In the genomic region with DNA sequence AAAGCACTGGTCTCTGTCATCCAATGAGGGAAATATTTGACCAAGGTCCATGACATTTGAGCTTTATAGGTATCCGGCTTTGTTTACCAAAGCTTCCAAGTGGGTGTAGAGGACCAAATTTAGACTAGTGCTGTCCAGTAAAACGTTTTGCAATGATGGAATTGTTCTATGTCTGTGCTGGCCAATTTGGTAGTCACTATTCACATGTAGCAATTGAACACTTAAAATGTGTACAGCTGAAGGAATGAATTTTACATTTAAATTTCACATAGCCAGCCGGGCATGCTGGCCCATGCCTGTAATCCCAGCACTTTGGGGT, we compare ENCODE assay signal across 31 cellular contexts.
"Had no signal": no experiment of that assay in that cellular context is flagged by ENCODE, and none has a peak within 500 bp of the region (broad histone marks: within the 10 kb centered on the region; RNA-seq: fewer than 3 reads in every experiment).

No MANE protein-coding gene starts in this region.

- FAIRE-seq: RCC 7860 had no signal

- H3K9ac ChIP-seq: KMS-11 had no signal

- DNase-seq: activated CD4-positive, alpha-beta memory T cell treated with anti-CD3 and anti-CD28 coated beads, Interleukin-2, amount 10 ng/mL, durations not matched to agents 7 days and 5 days; activated CD4-positive, alpha-beta T cell treated with anti-CD3 and anti-CD28 coated beads for 1 hour; activated CD4-positive, CD25-positive, alpha-beta regulatory T cell; activated CD8-positive, alpha-beta memory T cell treated with anti-CD3 and anti-CD28 coated beads for 24 hours; activated CD8-positive, alpha-beta memory T cell treated with anti-CD3 and anti-CD28 coated beads, Interleukin-2, amount 10 ng/mL, durations not matched to agents 7 days and 5 days; activated CD8-positive, alpha-beta memory T cell treated with anti-CD3 and anti-CD28 coated beads, Interleukin-2, amount 50 U/mL, for 48 hours; activated effector memory CD4-positive, alpha-beta T cell treated with anti-CD3 and anti-CD28 coated beads, Interleukin-2, amount 50 U/mL, for 16 hours; activated naive CD4-positive, alpha-beta T cell; activated naive CD4-positive, alpha-beta T cell treated with anti-CD3 and anti-CD28 coated beads, Interleukin-2, amount 50 U/mL, for 16 hours; activated naive CD8-positive, alpha-beta T cell treated with anti-CD3 and anti-CD28 coated beads for 36 hours; activated T-cell treated with anti-CD3 and anti-CD28 coated beads, Interleukin-2, amount 50 U/mL, for 72 hours; amniotic stem cell; aorta; NCI-H1092 treated with DMSO at 0.1 percent for 48 hours; NCI-H1436 treated with DMSO at 0.1 percent for 48 hours; NCI-H1694 treated with DMSO at 0.1 percent for 48 hours; NCI-H2029; NCI-H345; NCI-H748 treated with DMSO at 0.1 percent for 48 hours; NK-92 treated with Interleukin-12 subunit alpha and Interleukin-12 subunit beta, amount 100 ng/mL, for 24 hours; SIG-M5; SW 1271; T-helper 1 cell; T-helper 2 cell; T-helper 9 cell had no signal

- H3K27me3 ChIP-seq: cardiac muscle cell had no signal

- H3K27ac ChIP-seq: KMS-11, RWPE1 had no signal

- H3K4me3 ChIP-seq: cardiac muscle cell had no signal

- ATAC-seq: activated CD8-positive, alpha-beta memory T cell treated with anti-CD3 and anti-CD28 coated beads, Interleukin-2, amount 10 ng/mL, durations not matched to agents 7 days and 5 days; activated T-cell treated with anti-CD3 and anti-CD28 coated beads, Interleukin-2, amount 50 U/mL, for 72 hours; PC-3; Right ventricle myocardium inferior had no signal

- H3K4me2 ChIP-seq: KMS-11 had no signal

- H3K36me3 ChIP-seq: cardiac muscle cell had no signal
